Comparison of ENCODE assay signal across 11 cellular contexts in the genomic region with DNA sequence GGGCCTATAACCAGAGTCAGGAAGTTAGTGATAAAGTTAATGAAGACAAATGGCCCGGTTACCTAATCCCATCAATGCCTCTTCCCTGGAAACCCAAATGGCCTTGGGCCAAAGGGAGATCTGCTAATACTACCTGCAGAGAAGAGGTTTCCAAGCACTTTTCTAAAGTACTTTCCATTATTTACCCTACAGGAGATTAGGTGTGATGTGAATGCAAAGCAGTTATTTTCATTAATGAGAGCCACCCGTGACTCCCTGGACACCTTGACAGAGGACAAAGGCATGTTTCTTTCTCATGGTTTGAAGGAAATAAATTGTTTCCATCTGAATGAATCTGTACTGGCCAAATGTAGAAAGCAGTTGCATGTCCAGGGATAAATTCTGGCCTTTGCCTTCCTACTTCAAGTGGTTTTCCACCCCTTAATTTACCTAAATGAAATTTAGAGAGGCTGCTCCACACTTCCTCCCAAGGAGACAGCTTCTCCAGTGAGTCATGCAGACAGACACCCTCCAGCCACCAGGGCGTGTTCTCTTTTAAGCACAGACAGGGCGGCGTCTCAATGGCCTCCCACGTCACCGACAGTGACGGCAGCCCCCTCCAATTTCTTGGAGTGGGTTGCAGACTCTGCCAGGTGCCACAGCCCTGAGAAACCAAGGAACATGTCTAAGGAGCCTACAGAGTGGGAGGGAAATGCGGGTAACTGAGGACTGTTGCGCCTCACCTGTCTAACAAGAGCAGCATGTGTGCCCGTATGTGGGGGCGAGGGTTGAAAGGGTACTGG. TPM values are rescaled to one million over a fixed set of nuclear protein-coding genes. Genes with fewer than 3 reads are reported as not detected.
DNase-seq lines count a peak whose midpoint lies in the region; ATAC-seq, FAIRE-seq and TF ChIP-seq lines count a peak whose summit lies in the region.
"Had no signal": no experiment of that assay in that cellular context is flagged by ENCODE, and none has a peak within 500 bp of the region (broad histone marks: within the 10 kb centered on the region; RNA-seq: fewer than 3 reads in every experiment).

No MANE protein-coding gene starts in this region.

- no peak for TF ChIP-seq EP300 in H1 (IDR thresholded peaks at IDR 0.05; ENCODE audit: borderline replicate concordance in 1 of 2, low read depth in 2 of 2, low read length in 2 of 2)

- H3K79me1 ChIP-seq in H1 (ENCODE audit: low read depth, low read length), result no peaks in the 10 kb centered on the region

- TF ChIP-seq CTCF in H1 (IDR thresholded peaks at IDR 0.05; ENCODE audit: control extremely low read depth in 1 of 3, insufficient read depth in 1 of 3, low read depth in 1 of 3, low read length in 3 of 3) (no peak), osteocyte (IDR thresholded peaks at IDR 0.05) (no peak), GM10248 (IDR thresholded peaks at IDR 0.05; ENCODE audit: control extremely low read depth, extremely low read depth, low read depth, missing control alignments) (no peak)

- H4K20me1 ChIP-seq in H1 (replicated peaks in 1 of 2; ENCODE audit: control insufficient read depth in 1 of 2, insufficient read depth in 2 of 2, low read length in 2 of 2), result no peaks in the 10 kb centered on the region

- no peak overlapping the region for H3K27ac ChIP-seq in H1 (ENCODE audit: low read depth, low read length)
- H3K27ac ChIP-seq: HL-60, thoracic aorta had no signal

- H3K4me1 ChIP-seq in HAP-1 (peaks cover 9% of the 10 kb centered on the region), H1 (replicated peaks in 1 of 4; ENCODE audit: control insufficient read depth in 3 of 4, insufficient read depth in 4 of 4, low read length in 3 of 4) (peaks cover 2 to 13% (median 5%) of the 10 kb centered on the region in 4 experiments; a peak in 6 of 7 replicates)

- peak overlapping the region; percentile 22 for H4K91ac ChIP-seq in H1 (replicated peaks; ENCODE audit: insufficient read length, low read length)

- H3K23me2 ChIP-seq in H1 (ENCODE audit: low read depth, low read length), result no peaks in the 10 kb centered on the region

- H2BK5ac ChIP-seq in H1 (ENCODE audit: low read depth, low read length), result peak overlapping the region; percentile 64; the same call in 1 of the 2 replicates

- no peak overlapping the region for H2AK5ac ChIP-seq in H1 (ENCODE audit: low read depth, low read length)

- ATAC-seq in GM18511 (IDR thresholded peaks at IDR 0.05; ENCODE audit: unreplicated experiment) (no peak), GM19035 (IDR thresholded peaks at IDR 0.05; ENCODE audit: unreplicated experiment) (no peak)

- H3K27ac Mint-ChIP-seq in osteocyte (ENCODE audit: unreplicated experiment), result peak overlapping the region; percentile 99

- POLR2A ChIA-PET in H1 (lab: Charles Lee; ENCODE audit: partially characterized antibody), result no interaction called here
- POLR2A ChIA-PET in GM10248 (lab: Yijun Ruan, JAX), result no interaction called here

- H3K79me2 ChIP-seq in H1 (ENCODE audit: control insufficient read depth in 1 of 2, insufficient read depth in 2 of 2, low read length in 2 of 2), result no peaks in the 10 kb centered on the region

- peak overlapping the region in 1 of 2 experiments; percentile 15; a peak in 1 of 4 replicates for H3K4me2 ChIP-seq in H1 (ENCODE audit: insufficient read depth in 1 of 2, low read depth in 2 of 2, low read length in 2 of 2)

- no peak for TF ChIP-seq RAD21 in H1 (IDR thresholded peaks at IDR 0.05 in 1 of 2, conservative IDR thresholded peaks at IDR 0.05 in 1 of 2; ENCODE audit: low read depth in 2 of 2, low read length in 2 of 2)

- CTCF ChIA-PET in H1 (lab: Charles Lee; ENCODE audit: partially characterized antibody) (no interaction called here), GM10248 (lab: Yijun Ruan, JAX) (interaction anchor here (0.6 to 2.1 kb wide), 3 partner anchors 11 to 125 kb away, joined by 3 to 7 read pairs (median 6); no protein-coding TSS in a partner anchor)

- no peak overlapping the region for H2BK120ac ChIP-seq in H1 (replicated peaks; ENCODE audit: low read depth, low read length)

- H3K27me3 ChIP-seq in HAP-1 (ENCODE audit: low read depth) (no peaks in the 10 kb centered on the region), H1 (replicated peaks in 1 of 4; ENCODE audit: control insufficient read depth in 3 of 4, extremely low read depth in 1 of 4, insufficient read depth in 3 of 4, low read length in 3 of 4) (no peaks in the 10 kb centered on the region)

- 87% methylated on average over 12 of the region's 12 CpGs; no CpG with 5 or more reads in 1 of the 2 experiments for WGBS in H1 (ENCODE audit: extremely low coverage in 1 of 2, insufficient coverage in 1 of 2, insufficient read length in 1 of 2, insufficient replicate concordance in 2 of 2, low coverage in 1 of 2, low lambda C conversion rate in 2 of 2, missing lambda C conversion rate in 1 of 2), 2 experiments

- H3K18ac ChIP-seq in H1 (ENCODE audit: extremely low read depth, low read length), result peak overlapping the region; percentile 51; the same call in 1 of the 2 replicates

- no peaks in the 10 kb centered on the region for H3K36me3 Mint-ChIP-seq in osteocyte (ENCODE audit: unreplicated experiment)

- no peak for FAIRE-seq in H1 (lab: Jason Lieb, UNC)

- H3K36me3 ChIP-seq in HAP-1 (replicated peaks), result no peaks in the 10 kb centered on the region
- H3K36me3 ChIP-seq in H1 (ENCODE audit: control insufficient read depth in 2 of 4, insufficient read depth in 4 of 4, low read length in 3 of 4), result no peaks in the 10 kb centered on the region
- H3K36me3 ChIP-seq: thoracic aorta had no signal

- peak overlapping the region; percentile 47 for H3K4me3 Mint-ChIP-seq in osteocyte (ENCODE audit: unreplicated experiment)

- H3K14ac ChIP-seq in H1 (ENCODE audit: insufficient read length), result no peak overlapping the region

- H3K23ac ChIP-seq in H1 (ENCODE audit: insufficient read length), result no peak overlapping the region

- no peak overlapping the region for H4K8ac ChIP-seq in H1 (ENCODE audit: extremely low read depth, insufficient read depth, low read length)

- H3K27me3 Mint-ChIP-seq in osteocyte (ENCODE audit: unreplicated experiment), result no peaks in the 10 kb centered on the region

- H3K4me3 ChIP-seq in HAP-1, result no peak overlapping the region
- H3K4me3 ChIP-seq in H1 (ENCODE audit: extremely low read depth in 1 of 4, insufficient read depth in 2 of 4, low read depth in 3 of 4, low read length in 4 of 4), result no peak overlapping the region
- H3K4me3 ChIP-seq: thoracic aorta had no signal

- H3K9me3 Mint-ChIP-seq in osteocyte (ENCODE audit: unreplicated experiment), result no peaks in the 10 kb centered on the region

- peak overlapping the region; percentile 5 for H4K5ac ChIP-seq in H1 (ENCODE audit: insufficient read length, low read depth, low read length)

- peak overlapping the region; percentile 73; the same call in 1 of the 2 replicates for H2BK12ac ChIP-seq in H1 (ENCODE audit: low read depth, low read length)

- H2BK15ac ChIP-seq in H1 (ENCODE audit: low read length), result peak overlapping the region; percentile 49

- H3K4me1 Mint-ChIP-seq in osteocyte (ENCODE audit: unreplicated experiment), result peaks cover 67% of the 10 kb centered on the region

- no peak overlapping the region for H3K9ac ChIP-seq in H1 (replicated peaks in 1 of 4; ENCODE audit: extremely low read depth in 1 of 4, low read depth in 3 of 4, low read length in 3 of 4)

- TF ChIP-seq POLR2A in H1 (IDR thresholded peaks at IDR 0.05; ENCODE audit: control extremely low read depth in 1 of 2, low read depth in 2 of 2, low read length in 2 of 2), result no peak

- peak; percentile 12 to 31 for DNase-seq in HAP-1 (ENCODE audit: low spot score in 2 of 2)
- peak; percentile 77 for DNase-seq in NCI-H226
- DNase-seq in H1 (ENCODE audit: low read depth in 1 of 2, low spot score in 2 of 2), result no peak
- no peak for DNase-seq in osteocyte (ENCODE audit: extremely low spot score, unreplicated experiment)
- no peak for DNase-seq in activated T-cell treated with anti-CD3 and anti-CD28 coated beads for 4 hours
- no peak for DNase-seq in GM10248 (ENCODE audit: extremely low spot score)
- DNase-seq: activated CD4-positive, alpha-beta T cell treated with anti-CD3 and anti-CD28 coated beads, Interleukin-2, amount 50 U/mL, for 1 hour had no signal

- in situ Hi-C loops in HAP-1 (cut with MboI; ENCODE audit: low sequenced_read_pairs), result no loop called here

- H3K4ac ChIP-seq in H1 (replicated peaks; ENCODE audit: insufficient read length, low read depth, low read length), result peak overlapping the region; percentile 10

- H3K9me3 ChIP-seq in HAP-1 (no peaks in the 10 kb centered on the region; the same call in 1 of the 2 replicates), H1 (ENCODE audit: insufficient read depth in 2 of 2, low read depth in 1 of 2, low read length in 1 of 2) (no peaks in the 10 kb centered on the region; a peak in 1 of 4 replicates)
- H3K9me3 ChIP-seq: thoracic aorta had no signal

- H2AFZ ChIP-seq in H1 (ENCODE audit: low read length), result peak overlapping the region; percentile 19

- H3K56ac ChIP-seq in H1 (replicated peaks; ENCODE audit: insufficient read length, low read depth, low read length), result no peak overlapping the region

- peak overlapping the region; percentile 25; the same call in 1 of the 2 replicates for H2BK20ac ChIP-seq in H1 (ENCODE audit: low read length)

TF ChIP-seq in H1, 55 proteins besides CTCF, POLR2A, EP300 and RAD21 (continues in another document):
- TF ChIP-seq CTBP2 (IDR thresholded peaks at IDR 0.05; ENCODE audit: borderline replicate concordance, insufficient read depth, insufficient read length, low read length), result no peak
- no peak for TF ChIP-seq POLR2AphosphoS5 (IDR thresholded peaks at IDR 0.05; ENCODE audit: low read depth, low read length)
- no peak for TF ChIP-seq CREB1 (IDR thresholded peaks at IDR 0.05)
- TF ChIP-seq KDM1A (IDR thresholded peaks at IDR 0.05; ENCODE audit: borderline replicate concordance, low read length), result no peak
- no peak for TF ChIP-seq TBP (IDR thresholded peaks at IDR 0.05; ENCODE audit: low read depth, low read length)

RNA-seq across cellular contexts. Expression of a gene that starts 43.9 kb away (rescaled TPM):
- 54.1 and 56.4 TPM in 2 replicates for total RNA-seq in H1 (2021; fragmentation: NEBNext Ultra II Directional; extraction: Animal tissue kit (Norgen Biotek cat#: 25700))
- 22.8 and 25.5 TPM in 2 replicates for polyA plus RNA-seq in H1 (2011; rRNA removed)
- 32.1 TPM for polyA plus RNA-seq in H1 (2011; cell fraction: cytosol; rRNA removed)
- 13.5 TPM for polyA plus RNA-seq in H1 (2011; cell fraction: nucleus; rRNA removed)
- polyA plus RNA-seq in H1 (2012, experiment 1 of 2), result 22.2 to 34.0 TPM (median 23.3 TPM) in 4 replicates
- 17.9 TPM for polyA plus RNA-seq in H1 (2012, experiment 2 of 2)
- 29.0 TPM for polyA plus RNA-seq in H1 (2013, experiment 1 of 2)
- polyA plus RNA-seq in H1 (2013, experiment 2 of 2), result 34.7 TPM
- polyA minus RNA-seq in H1 (2011; rRNA and poly(A)+ RNA removed), result 17.4 and 17.7 TPM in 2 replicates
- 26.2 TPM for polyA minus RNA-seq in H1 (2011; cell fraction: cytosol; rRNA and poly(A)+ RNA removed)
- polyA minus RNA-seq in H1 (2011; cell fraction: nucleus; rRNA and poly(A)+ RNA removed), result 23.0 TPM
- total RNA-seq in osteocyte, result 26.7 and 30.2 TPM in 2 replicates

Comparison
In these comparisons a context has a peak if more than half of its experiments do, and no peak if none do; other contexts are left out.
1. DNase-seq: peak in HAP-1 (2 of 2) and NCI-H226 (single experiment); none in H1 (0 of 2), osteocyte (single experiment), activated T-cell treated with anti-CD3 and anti-CD28 coated beads for 4 hours (single experiment) and GM10248 (single experiment).